In the genomic region with DNA sequence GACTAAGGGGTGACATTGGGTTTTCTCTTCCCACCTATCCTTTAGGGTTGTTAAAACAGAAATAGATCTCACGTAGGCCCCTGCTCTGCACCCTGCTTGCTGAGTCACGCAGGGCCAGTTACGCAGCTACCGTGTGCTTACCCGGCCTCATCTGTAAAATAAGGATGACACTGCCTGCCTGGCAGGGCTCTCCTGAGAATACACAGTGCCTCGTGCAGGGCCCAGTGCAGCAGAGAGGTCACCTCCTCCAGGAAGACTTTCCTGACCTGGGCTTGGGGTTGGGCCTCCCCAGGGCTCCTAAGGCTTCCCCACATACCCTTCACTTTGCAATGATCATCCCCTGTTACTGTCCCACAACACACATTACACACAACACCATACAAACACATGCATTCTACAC, we compare ENCODE assay signal across 26 cellular contexts. TPM values are rescaled to one million over a fixed set of nuclear protein-coding genes. Genes with fewer than 3 reads are reported as not detected.
"Had no signal": no experiment of that assay in that cellular context is flagged by ENCODE, and none has a peak within 500 bp of the region (broad histone marks: within the 10 kb centered on the region; RNA-seq: fewer than 3 reads in every experiment).

No MANE protein-coding gene starts in this region.

- H3K27ac ChIP-seq: breast epithelium, RWPE1, SJSA1 had no signal

- H3K4me1 ChIP-seq: breast epithelium, SJSA1 had no signal

- H3K9me3 ChIP-seq: breast epithelium, MG63, SJSA1 had no signal

- H3K27me3 ChIP-seq: MG63, SJSA1 had no signal

- DNase-seq: activated CD4-positive, alpha-beta T cell treated with anti-CD3 and anti-CD28 coated beads, Interleukin-2, amount 10 ng/mL, durations not matched to agents 24 days and 14 days; activated CD4-positive, alpha-beta T cell treated with anti-CD3 and anti-CD28 coated beads, Interleukin-2, amount 50 U/mL, for 48 hours; activated CD4-positive, CD25-positive, alpha-beta regulatory T cell treated with anti-CD3 and anti-CD28 coated beads, Interleukin-2, amount 50 U/mL, for 72 hours; activated CD8-positive, alpha-beta memory T cell treated with anti-CD3 and anti-CD28 coated beads, Interleukin-2, amount 10 ng/mL, durations not matched to agents 7 days and 5 days; activated effector memory CD4-positive, alpha-beta T cell treated with Interleukin-2 at 50 U/mL for 16 hours; activated naive CD4-positive, alpha-beta T cell; activated T-cell treated with anti-CD3 and anti-CD28 coated beads, Interleukin-2, amount 50 U/mL, for 24 hours; central memory CD4-positive, alpha-beta T cell; MG63; MV-4-11; NCI-H1092 treated with DMSO at 0.1 percent for 48 hours; NCI-H1417 treated with DMSO at 0.1 percent for 48 hours; NCI-H1694 treated with DMSO at 0.1 percent for 48 hours; NCI-H2081; NCI-H510A treated with DMSO at 0.1 percent for 48 hours; NCI-H69; NK-92 treated with Interleukin-12 subunit alpha and Interleukin-12 subunit beta, amount 100 ng/mL, for 24 hours; OCI-M1; Right ventricle myocardium superior; T-helper 17 cell; T-helper 9 cell had no signal

- ATAC-seq: activated CD8-positive, alpha-beta memory T cell treated with anti-CD3 and anti-CD28 coated beads, Interleukin-2, amount 10 ng/mL, durations not matched to agents 7 days and 5 days; Panc1; T-helper 17 cell; WTC11 had no signal

- H3K4me3 ChIP-seq: breast epithelium, MG63, SJSA1 had no signal

- H3K36me3 ChIP-seq: breast epithelium, MG63, SJSA1 had no signal

RNA-seq across cellular contexts. Expression of gene JAKMIP1, which starts 33.6 kb away (rescaled TPM):
- total RNA-seq: Right ventricle myocardium superior, SJSA1 had no signal
